22 cellular contexts compared by ENCODE assay signal in the genomic region with DNA sequence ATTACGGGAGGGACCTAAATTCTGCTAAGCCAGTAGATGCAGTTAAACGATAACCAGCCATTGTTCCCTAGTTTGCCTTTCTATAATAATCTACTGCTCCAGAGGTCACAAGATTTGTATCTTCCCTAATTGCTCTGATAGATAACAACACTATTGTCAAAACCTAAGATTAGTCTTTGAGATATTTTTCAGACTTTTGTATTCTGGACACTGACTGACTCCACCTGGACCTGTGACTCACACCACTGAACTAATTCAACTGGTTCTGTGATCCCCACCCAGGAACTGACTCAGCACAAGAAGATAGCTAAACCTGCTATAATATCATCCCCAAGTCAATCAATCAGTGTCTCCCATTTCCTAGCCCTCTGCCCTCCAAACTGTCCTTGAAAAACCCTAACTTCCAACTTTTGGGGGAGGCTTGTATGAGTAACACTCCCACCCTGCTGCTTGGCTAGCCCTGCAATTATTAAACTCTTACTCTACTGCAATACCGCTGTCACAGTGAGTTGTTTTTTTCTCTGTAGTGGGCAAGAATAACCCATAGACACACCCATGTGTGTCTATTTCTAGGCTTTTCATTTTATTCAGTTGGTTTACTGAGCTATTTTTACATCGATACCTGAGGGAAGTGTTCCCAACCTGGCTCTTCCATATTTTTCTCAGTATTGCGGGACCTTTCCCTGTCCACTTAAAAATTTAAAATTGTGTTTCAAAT. TPM values are rescaled to one million over a fixed set of nuclear protein-coding genes. Genes with fewer than 3 reads are reported as not detected.
DNase-seq lines count a peak whose midpoint lies in the region; ATAC-seq and TF ChIP-seq lines count a peak whose summit lies in the region.
"Had no signal": no experiment of that assay in that cellular context is flagged by ENCODE, and none has a peak within 500 bp of the region (broad histone marks: within the 10 kb centered on the region; RNA-seq: fewer than 3 reads in every experiment).

No MANE protein-coding gene starts in this region.

- H4K20me1 ChIP-seq in fibroblast of lung (ENCODE audit: control insufficient read depth, extremely low read depth, insufficient read depth, low read length) = no peaks in the 10 kb centered on the region

- peaks cover 8% of the 10 kb centered on the region for H3K9me3 Mint-ChIP-seq in activated CD8-positive, alpha-beta T cell treated with anti-CD3 and anti-CD28 coated beads for 36 hours
- no peaks in the 10 kb centered on the region for H3K9me3 Mint-ChIP-seq in activated CD8-positive, alpha-beta T cell treated with anti-CD3 and anti-CD28 coated beads, Interleukin-2, amount 10 ng/mL, durations not matched to agents 7 days and 5 days (ENCODE audit: insufficient read depth)
- peaks cover 7% of the 10 kb centered on the region for H3K9me3 Mint-ChIP-seq in type B pancreatic cell

- H3K4me3 Mint-ChIP-seq in activated CD8-positive, alpha-beta T cell treated with anti-CD3 and anti-CD28 coated beads for 36 hours = no peak overlapping the region
- no peak overlapping the region for H3K4me3 Mint-ChIP-seq in activated CD8-positive, alpha-beta T cell treated with anti-CD3 and anti-CD28 coated beads, Interleukin-2, amount 10 ng/mL, durations not matched to agents 7 days and 5 days
- H3K4me3 Mint-ChIP-seq in type B pancreatic cell = peak overlapping the region; percentile 62
- H3K4me3 Mint-ChIP-seq: activated naive CD8-positive, alpha-beta T cell treated with anti-CD3 and anti-CD28 coated beads, Interleukin-2, amount 10 ng/mL, durations not matched to agents 7 days and 5 days; activated T-cell treated with anti-CD3 and anti-CD28 coated beads, Interleukin-2, amount 50 U/mL, for 4 hours; naive thymus-derived CD4-positive, alpha-beta T cell had no signal

- peaks cover 21% of the 10 kb centered on the region for H3K4me1 Mint-ChIP-seq in activated CD8-positive, alpha-beta T cell treated with anti-CD3 and anti-CD28 coated beads for 36 hours (ENCODE audit: low read depth)
- H3K4me1 Mint-ChIP-seq in activated CD8-positive, alpha-beta T cell treated with anti-CD3 and anti-CD28 coated beads, Interleukin-2, amount 10 ng/mL, durations not matched to agents 7 days and 5 days (ENCODE audit: low read depth) = peaks cover 23% of the 10 kb centered on the region
- peaks cover 12% of the 10 kb centered on the region for H3K4me1 Mint-ChIP-seq in type B pancreatic cell (ENCODE audit: unreplicated experiment)

- no peak overlapping the region for H3K4me2 ChIP-seq in fibroblast of lung (ENCODE audit: extremely low read depth, insufficient read depth, low read length)

- no peaks in the 10 kb centered on the region for H3K36me3 ChIP-seq in fibroblast of lung (ENCODE audit: control insufficient read depth, insufficient read depth, low read length)
- H3K36me3 ChIP-seq: spleen, tibial artery had no signal

- H3K27ac ChIP-seq in fibroblast of lung (ENCODE audit: insufficient read depth, low read length) (no peak overlapping the region), coronary artery (no peak overlapping the region)
- H3K27ac ChIP-seq: C4-2B, parathyroid adenoma, spleen, tibial artery had no signal

- H3K4me3 ChIP-seq in fibroblast of lung (replicated peaks in 1 of 4; ENCODE audit: control extremely low read depth in 1 of 4, insufficient read depth in 1 of 4, low read depth in 3 of 4, low read length in 4 of 4) (no peak overlapping the region), coronary artery (no peak overlapping the region)
- H3K4me3 ChIP-seq: spleen, tibial artery had no signal

- ATAC-seq in activated CD8-positive, alpha-beta T cell treated with anti-CD3 and anti-CD28 coated beads for 36 hours = peak; percentile 30
- no peak for ATAC-seq in activated CD8-positive, alpha-beta T cell treated with anti-CD3 and anti-CD28 coated beads, Interleukin-2, amount 10 ng/mL, durations not matched to agents 7 days and 5 days
- ATAC-seq in GM18517 (IDR thresholded peaks at IDR 0.05; ENCODE audit: unreplicated experiment) = no peak
- ATAC-seq: activated T-cell treated with anti-CD3 and anti-CD28 coated beads, Interleukin-2, amount 50 U/mL, for 4 hours; naive thymus-derived CD4-positive, alpha-beta T cell had no signal

- peaks cover 10% of the 10 kb centered on the region for H3K36me3 Mint-ChIP-seq in activated CD8-positive, alpha-beta T cell treated with anti-CD3 and anti-CD28 coated beads for 36 hours (ENCODE audit: low read depth)
- H3K36me3 Mint-ChIP-seq in activated CD8-positive, alpha-beta T cell treated with anti-CD3 and anti-CD28 coated beads, Interleukin-2, amount 10 ng/mL, durations not matched to agents 7 days and 5 days (ENCODE audit: low read depth) = peaks cover 14% of the 10 kb centered on the region
- H3K36me3 Mint-ChIP-seq in type B pancreatic cell = peaks cover 15% of the 10 kb centered on the region

- H3K27me3 ChIP-seq in fibroblast of lung (ENCODE audit: control insufficient read depth, insufficient read depth, low read length) = no peaks in the 10 kb centered on the region
- H3K27me3 ChIP-seq: spleen, tibial artery had no signal

- no peak for TF ChIP-seq CTCF in activated CD8-positive, alpha-beta T cell treated with anti-CD3 and anti-CD28 coated beads for 36 hours (IDR thresholded peaks at IDR 0.05)
- no peak for TF ChIP-seq CTCF in fibroblast of lung (conservative IDR thresholded peaks at IDR 0.05 in 1 of 2, IDR thresholded peaks at IDR 0.05 in 1 of 2; ENCODE audit: low read depth in 1 of 2, low read length in 2 of 2)
- TF ChIP-seq CTCF in type B pancreatic cell (conservative IDR thresholded peaks at IDR 0.05) = no peak
- no peak for TF ChIP-seq CTCF in coronary artery (IDR thresholded peaks at IDR 0.05)

- H3K27me3 Mint-ChIP-seq in activated CD8-positive, alpha-beta T cell treated with anti-CD3 and anti-CD28 coated beads for 36 hours = no peaks in the 10 kb centered on the region
- H3K27me3 Mint-ChIP-seq in activated CD8-positive, alpha-beta T cell treated with anti-CD3 and anti-CD28 coated beads, Interleukin-2, amount 10 ng/mL, durations not matched to agents 7 days and 5 days (ENCODE audit: low read depth) = no peaks in the 10 kb centered on the region
- no peaks in the 10 kb centered on the region for H3K27me3 Mint-ChIP-seq in type B pancreatic cell
- H3K27me3 Mint-ChIP-seq: activated naive CD8-positive, alpha-beta T cell treated with anti-CD3 and anti-CD28 coated beads, Interleukin-2, amount 10 ng/mL, durations not matched to agents 7 days and 5 days; naive thymus-derived CD4-positive, alpha-beta T cell had no signal

- POLR2A ChIA-PET in activated CD8-positive, alpha-beta T cell treated with anti-CD3 and anti-CD28 coated beads for 36 hours (lab: Charles Lee) = no interaction called here
- POLR2A ChIA-PET in activated CD8-positive, alpha-beta T cell treated with anti-CD3 and anti-CD28 coated beads, Interleukin-2, amount 10 ng/mL, durations not matched to agents 7 days and 5 days (lab: Charles Lee) = no interaction called here

- H3K79me2 ChIP-seq in fibroblast of lung (ENCODE audit: control insufficient read depth, insufficient read depth, low read length) = peaks cover 2% of the 10 kb centered on the region

- DNase-seq in activated CD8-positive, alpha-beta T cell treated with anti-CD3 and anti-CD28 coated beads for 36 hours = no peak
- DNase-seq in activated CD8-positive, alpha-beta T cell treated with anti-CD3 and anti-CD28 coated beads, Interleukin-2, amount 10 ng/mL, durations not matched to agents 7 days and 5 days = no peak
- DNase-seq in RPMI7951 (ENCODE audit: low read depth) = peak; percentile 71
- DNase-seq in fibroblast of lung (ENCODE audit: low read depth in 2 of 2) = peak; percentile 7 to 34
- no peak for DNase-seq in type B pancreatic cell (ENCODE audit: extremely low spot score, unreplicated experiment)
- DNase-seq in NCI-H1694 treated with DMSO at 0.1 percent for 48 hours (lab: John Stamatoyannopoulos, UW) = no peak
- DNase-seq in coronary artery (ENCODE audit: low spot score) = no peak
- DNase-seq: 8988T; activated CD4-positive, alpha-beta T cell treated with anti-CD3 and anti-CD28 coated beads, Interleukin-2, amount 50 U/mL, for 48 hours; activated naive CD8-positive, alpha-beta T cell treated with anti-CD3 and anti-CD28 coated beads, Interleukin-2, amount 10 ng/mL, durations not matched to agents 7 days and 5 days; activated T-cell treated with anti-CD3 and anti-CD28 coated beads, Interleukin-2, amount 50 U/mL, for 4 hours; caudate nucleus; DND-41; naive thymus-derived CD4-positive, alpha-beta T cell; NCI-H187 treated with DMSO at 0.1 percent for 48 hours; NCI-H526; OCI-M1; spleen; tibial artery had no signal

- CTCF ChIA-PET in activated CD8-positive, alpha-beta T cell treated with anti-CD3 and anti-CD28 coated beads for 36 hours (lab: Charles Lee) = no interaction called here
- CTCF ChIA-PET in activated CD8-positive, alpha-beta T cell treated with anti-CD3 and anti-CD28 coated beads, Interleukin-2, amount 10 ng/mL, durations not matched to agents 7 days and 5 days (lab: Charles Lee) = no interaction called here

- no peaks in the 10 kb centered on the region for H3K4me1 ChIP-seq in fibroblast of lung (ENCODE audit: control insufficient read depth, extremely low read depth, insufficient read depth, low read length)
- H3K4me1 ChIP-seq: parathyroid adenoma had no signal

- intact Hi-C loops in activated CD8-positive, alpha-beta T cell treated with anti-CD3 and anti-CD28 coated beads for 36 hours (cut with micrococcal nuclease) = no loop called here

- H3K27ac Mint-ChIP-seq in activated CD8-positive, alpha-beta T cell treated with anti-CD3 and anti-CD28 coated beads for 36 hours = no peak overlapping the region
- no peak overlapping the region for H3K27ac Mint-ChIP-seq in activated CD8-positive, alpha-beta T cell treated with anti-CD3 and anti-CD28 coated beads, Interleukin-2, amount 10 ng/mL, durations not matched to agents 7 days and 5 days
- peak overlapping the region; percentile 92 for H3K27ac Mint-ChIP-seq in type B pancreatic cell
- H3K27ac Mint-ChIP-seq: activated naive CD8-positive, alpha-beta T cell treated with anti-CD3 and anti-CD28 coated beads, Interleukin-2, amount 10 ng/mL, durations not matched to agents 7 days and 5 days; naive thymus-derived CD4-positive, alpha-beta T cell had no signal

- H3K9me3 ChIP-seq in fibroblast of lung (ENCODE audit: control insufficient read depth, insufficient read depth, low read depth, low read length) = no peaks in the 10 kb centered on the region
- H3K9me3 ChIP-seq: tibial artery had no signal

- no peak overlapping the region for H3K9ac ChIP-seq in fibroblast of lung (ENCODE audit: insufficient read depth, low read length)
- H3K9ac ChIP-seq: parathyroid adenoma had no signal

- H2AFZ ChIP-seq in fibroblast of lung (ENCODE audit: low read length) = no peak overlapping the region
- H2AFZ ChIP-seq: parathyroid adenoma had no signal

RNA-seq across cellular contexts. Expression of a gene that starts 11.2 kb away (rescaled TPM):
- total RNA-seq in activated CD8-positive, alpha-beta T cell treated with anti-CD3 and anti-CD28 coated beads for 36 hours = 10 to 100 TPM; 14.0 to 14.7 TPM
- total RNA-seq in activated CD8-positive, alpha-beta T cell treated with anti-CD3 and anti-CD28 coated beads, Interleukin-2, amount 10 ng/mL, durations not matched to agents 7 days and 5 days = 10 to 100 TPM; 20.1 to 21.7 TPM
- total RNA-seq in RPMI7951 (2014; rRNA removed; shearing (Covaris generic)) = 45.7 and 53.0 TPM in 2 replicates
- 27.5 and 30.2 TPM in 2 replicates for total RNA-seq in fibroblast of lung
- polyA plus RNA-seq in fibroblast of lung = 27.5 and 42.9 TPM in 2 replicates
- polyA plus RNA-seq in fibroblast of lung (2012) = 23.6 and 31.9 TPM in 2 replicates
- polyA minus RNA-seq in fibroblast of lung (ENCODE audit: low replicate concordance) = 2.6 and 8.6 TPM in 2 replicates
- 39.7 and 44.7 TPM in 2 replicates for total RNA-seq in type B pancreatic cell (ENCODE audit: low replicate concordance)

Comparison
In these comparisons a context has a peak if more than half of its experiments do, and no peak if none do; other contexts are left out.
1. DNase-seq: peak in RPMI7951 (single experiment) and fibroblast of lung (2 of 2); none in activated CD8-positive, alpha-beta T cell treated with anti-CD3 and anti-CD28 coated beads for 36 hours (single experiment), activated CD8-positive, alpha-beta T cell treated with anti-CD3 and anti-CD28 coated beads, Interleukin-2, amount 10 ng/mL, durations not matched to agents 7 days and 5 days (single experiment), type B pancreatic cell (single experiment), NCI-H1694 treated with DMSO at 0.1 percent for 48 hours (single experiment) and coronary artery (single experiment).